Comparison of ENCODE assay signal across 1 cellular context in genomic region chr17:36975922-36976515, GRCh38.
A peak's percentile ranks its signal among the peaks of the same experiment; 100 is the strongest.
TF ChIP-seq lines count a peak whose summit lies in the region.

No MANE protein-coding gene starts in this region.

TF ChIP-seq in K562, 482 proteins besides CTCF, POLR2A, EP300 and RAD21:
- TF ChIP-seq KAT8 (IDR thresholded peaks at IDR 0.05; ENCODE audit: low read depth), result no peak
- TF ChIP-seq EHMT2 (IDR thresholded peaks at IDR 0.05), result no peak
- TF ChIP-seq, protein P1, sequence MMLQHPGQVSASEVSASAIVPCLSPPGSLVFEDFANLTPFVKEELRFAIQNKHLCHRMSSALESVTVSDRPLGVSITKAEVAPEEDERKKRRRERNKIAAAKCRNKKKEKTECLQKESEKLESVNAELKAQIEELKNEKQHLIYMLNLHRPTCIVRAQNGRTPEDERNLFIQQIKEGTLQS (IDR thresholded peaks at IDR 0.05), result peak; percentile 83
- TF ChIP-seq, protein P1 (CRISPR knock-in tag; conservative IDR thresholded peaks at IDR 0.05), result no peak
- TF ChIP-seq HBP1 (CRISPR knock-in tag; IDR thresholded peaks at IDR 0.05), result no peak
- no peak for TF ChIP-seq ZNF239 (CRISPR knock-in tag; IDR thresholded peaks at IDR 0.05)
- TF ChIP-seq ZBTB2 (IDR thresholded peaks at IDR 0.05), result no peak
- TF ChIP-seq ATF2 (CRISPR knock-in tag; IDR thresholded peaks at IDR 0.05), result no peak
- peak; percentile 58 for TF ChIP-seq CEBPB (tag; IDR thresholded peaks at IDR 0.05)
- no peak for TF ChIP-seq CEBPG (CRISPR knock-in tag; IDR thresholded peaks at IDR 0.05)
- TF ChIP-seq CEBPG (tag; conservative IDR thresholded peaks at IDR 0.05 in 1 of 2, IDR thresholded peaks at IDR 0.05 in 1 of 2), result peak; percentile 56 to 84
- TF ChIP-seq ZNF586 (CRISPR knock-in tag; conservative IDR thresholded peaks at IDR 0.05), result no peak
- TF ChIP-seq ZNF253 (CRISPR knock-in tag; conservative IDR thresholded peaks at IDR 0.05), result no peak
- no peak for TF ChIP-seq ZNF561 (CRISPR knock-in tag; conservative IDR thresholded peaks at IDR 0.05)
TF ChIP-seq in K562: peak in this region for 3.
